17 cellular contexts compared by ENCODE assay signal in genomic region chr14:58607131-58607531, GRCh38. TPM values are rescaled to one million over a fixed set of nuclear protein-coding genes. Genes with fewer than 3 reads are reported as not detected.
DNase-seq lines count a peak whose midpoint lies in the region; ATAC-seq and TF ChIP-seq lines count a peak whose summit lies in the region.
"Had no signal": no experiment of that assay in that cellular context is flagged by ENCODE, and none has a peak within 500 bp of the region (broad histone marks: within the 10 kb centered on the region; RNA-seq: fewer than 3 reads in every experiment).

No MANE protein-coding gene starts in this region.

- H3K36me3 ChIP-seq in GM23338 (ENCODE audit: insufficient read depth) (no peaks in the 10 kb centered on the region), endodermal cell (ENCODE audit: control insufficient read depth, insufficient read depth, low read length) (no peaks in the 10 kb centered on the region), osteoblast (ENCODE audit: insufficient read depth, low read length) (no peaks in the 10 kb centered on the region), gastroesophageal sphincter (no peaks in the 10 kb centered on the region)

- DNase-seq in GM23338 (ENCODE audit: low spot score) (no peak), NCI-H526 (lab: John Stamatoyannopoulos, UW) (peak; percentile 88 to 93), endodermal cell (no peak), osteoblast (ENCODE audit: insufficient read length, low spot score, missing footprints) (no peak), midbrain (lab: John Stamatoyannopoulos, UW) (no peak), germinal center (ENCODE audit: low spot score) (no peak)
- DNase-seq: COR-L47, DMS153, NCI-H1436 treated with DMSO at 0.1 percent for 48 hours, NCI-H2081 treated with DMSO at 0.1 percent for 48 hours, NCI-H345, SHP77 treated with DMSO at 0.1 percent for 48 hours had no signal

- H3K9me2 ChIP-seq in GM23338 (ENCODE audit: insufficient read depth): peaks cover 2% of the 10 kb centered on the region; the same call in 1 of the 2 replicates

- H3K4me3 Mint-ChIP-seq in GM23338 (no peak overlapping the region), endodermal cell (no peak overlapping the region)

- H3K4me3 ChIP-seq in GM23338: no peak overlapping the region
- no peak overlapping the region for H3K4me3 ChIP-seq in endodermal cell (ENCODE audit: low read length)
- H3K4me3 ChIP-seq in osteoblast (ENCODE audit: insufficient read depth, low read length): no peak overlapping the region
- no peak overlapping the region for H3K4me3 ChIP-seq in gastroesophageal sphincter
- H3K4me3 ChIP-seq: A549 had no signal

- no peaks in the 10 kb centered on the region for H3F3A ChIP-seq in GM23338 (replicated peaks; ENCODE audit: low read depth)

- H3K4me1 Mint-ChIP-seq in GM23338 (peaks cover 30% of the 10 kb centered on the region), endodermal cell (peaks cover 13% of the 10 kb centered on the region)

- H3K79me2 ChIP-seq in GM23338 (replicated peaks; ENCODE audit: insufficient read depth) (no peaks in the 10 kb centered on the region), osteoblast (ENCODE audit: insufficient read depth, low read length) (no peaks in the 10 kb centered on the region)

- H3K27me3 Mint-ChIP-seq in GM23338 (ENCODE audit: insufficient read depth, low read depth, poor library complexity) (peaks cover 1% of the 10 kb centered on the region), endodermal cell (ENCODE audit: insufficient read depth) (peaks cover 3% of the 10 kb centered on the region)

- no peaks in the 10 kb centered on the region for H4K20me1 ChIP-seq in GM23338 (replicated peaks; ENCODE audit: insufficient read depth)
- no peaks in the 10 kb centered on the region for H4K20me1 ChIP-seq in osteoblast (ENCODE audit: insufficient read depth, low read length)

- H3K27me3 ChIP-seq in GM23338 (ENCODE audit: insufficient read depth) (no peaks in the 10 kb centered on the region), endodermal cell (ENCODE audit: control insufficient read depth, insufficient read depth, low read length, poor library complexity, severe bottlenecking) (no peaks in the 10 kb centered on the region), osteoblast (ENCODE audit: insufficient read depth, low read length) (peaks cover 4% of the 10 kb centered on the region), gastroesophageal sphincter (no peaks in the 10 kb centered on the region)

- no peak for TF ChIP-seq CTCF in GM23338 (conservative IDR thresholded peaks at IDR 0.05; ENCODE audit: low read depth in 2 of 2)
- TF ChIP-seq CTCF in endodermal cell (conservative IDR thresholded peaks at IDR 0.05): no peak
- no peak for TF ChIP-seq CTCF in osteoblast (IDR thresholded peaks at IDR 0.05; ENCODE audit: extremely low read depth, low read depth, low read length)
- TF ChIP-seq CTCF in gastroesophageal sphincter (IDR thresholded peaks at IDR 0.05): no peak

- ATAC-seq in GM23338 (no peak), gastroesophageal sphincter (no peak), HG03354 (IDR thresholded peaks at IDR 0.05; ENCODE audit: poor library complexity, severe bottlenecking, unreplicated experiment) (no peak)
- ATAC-seq: A549 had no signal

- H3K27ac Mint-ChIP-seq in GM23338 (no peak overlapping the region), endodermal cell (no peak overlapping the region)

- H2AFZ ChIP-seq in GM23338 (peak overlapping the region; percentile 61; the same call in 1 of the 2 replicates), osteoblast (ENCODE audit: low read length) (peak overlapping the region; percentile 61)

- H3K27ac ChIP-seq in GM23338 (ENCODE audit: low read depth) (no peak overlapping the region), endodermal cell (ENCODE audit: low read depth, low read length) (peak overlapping the region; percentile 85), osteoblast (ENCODE audit: low read depth, low read length) (peak overlapping the region; percentile 60), gastroesophageal sphincter (no peak overlapping the region)
- H3K27ac ChIP-seq: A549, C4-2B had no signal

- H3K9ac ChIP-seq in endodermal cell (ENCODE audit: extremely low read depth, low read length, poor library complexity, severe bottlenecking): no peak overlapping the region

- H3K36me3 Mint-ChIP-seq in GM23338 (ENCODE audit: low read depth): no peaks in the 10 kb centered on the region
- H3K36me3 Mint-ChIP-seq in endodermal cell (ENCODE audit: low read depth): no peaks in the 10 kb centered on the region

- no peak for TF ChIP-seq EP300 in gastroesophageal sphincter (IDR thresholded peaks at IDR 0.05)

- H3K9me3 ChIP-seq in endodermal cell (ENCODE audit: control insufficient read depth, low read length): no peaks in the 10 kb centered on the region
- H3K9me3 ChIP-seq in osteoblast (ENCODE audit: low read depth, low read length): no peaks in the 10 kb centered on the region
- H3K9me3 ChIP-seq in gastroesophageal sphincter: no peaks in the 10 kb centered on the region
- H3K9me3 ChIP-seq: A549 had no signal

- no peak for TF ChIP-seq POLR2A in gastroesophageal sphincter (IDR thresholded peaks at IDR 0.05)

- peak overlapping the region; percentile 44; the same call in 1 of the 2 replicates for H3K4me2 ChIP-seq in GM23338
- H3K4me2 ChIP-seq in osteoblast (ENCODE audit: insufficient read depth, low read length): peak overlapping the region; percentile 65
- H3K4me2 ChIP-seq: A549 had no signal

- no peaks in the 10 kb centered on the region for H3K9me3 Mint-ChIP-seq in GM23338
- H3K9me3 Mint-ChIP-seq in endodermal cell: no peaks in the 10 kb centered on the region

- peaks cover 25% of the 10 kb centered on the region for H3K4me1 ChIP-seq in GM23338 (ENCODE audit: insufficient read depth)
- no peaks in the 10 kb centered on the region for H3K4me1 ChIP-seq in endodermal cell (ENCODE audit: control insufficient read depth, insufficient read depth, low read length)
- peaks cover 17% of the 10 kb centered on the region for H3K4me1 ChIP-seq in osteoblast (ENCODE audit: insufficient read depth, low read length)
- no peaks in the 10 kb centered on the region for H3K4me1 ChIP-seq in gastroesophageal sphincter
- H3K4me1 ChIP-seq: A549 had no signal

- WGBS in endodermal cell (ENCODE audit: insufficient coverage in 1 of 2, insufficient read length in 1 of 2), 2 experiments: 82 to 100% methylated on average over 1 to 5 of the region's 5 CpGs
- WGBS in gastroesophageal sphincter (ENCODE audit: low coverage in 1 of 2), 2 donors: 65 to 100% methylated on average over 1 to 5 of the region's 5 CpGs

RNA-seq across cellular contexts. Expression of gene DACT1, which starts 30.6 kb away (rescaled TPM):
- 23.6 and 26.6 TPM in 2 replicates for total RNA-seq in GM23338 (2014; rRNA removed; shearing (Covaris generic))
- polyA plus RNA-seq in GM23338 (2016; fragmentation: Nextera tagmentation; extraction: Ambion mirVana): 5.1 and 5.7 TPM in 2 replicates
- 1 to 10 TPM in 1 of 2 donors, under 1 TPM in 1; 0.42 to 4.2 TPM for total RNA-seq in endodermal cell
- 44.5 TPM for polyA plus RNA-seq in endodermal cell (2013, experiment 1 of 2)
- 43.8 TPM for polyA plus RNA-seq in endodermal cell (2013, experiment 2 of 2)
- total RNA-seq in osteoblast: 74.8 and 75.6 TPM in 2 replicates
- total RNA-seq in gastroesophageal sphincter: 10 to 100 TPM in 1 of 4 donors, 1 to 10 TPM in 3; 3.9 to 17.5 (median 7.4) TPM
- total RNA-seq: HT-29 had no signal

Comparison
In these comparisons a context has a peak if more than half of its experiments do, and no peak if none do; other contexts are left out.
1. DNase-seq: peak in NCI-H526 (2 of 2); none in GM23338 (single experiment), endodermal cell (single experiment), osteoblast (single experiment), midbrain (single experiment) and germinal center (single experiment).
2. H3K27ac ChIP-seq: peak in endodermal cell (single experiment) and osteoblast (single experiment); none in GM23338 (single experiment) and gastroesophageal sphincter (0 of 4).